Comparison of ENCODE assay signal across 15 cellular contexts in the genomic region with DNA sequence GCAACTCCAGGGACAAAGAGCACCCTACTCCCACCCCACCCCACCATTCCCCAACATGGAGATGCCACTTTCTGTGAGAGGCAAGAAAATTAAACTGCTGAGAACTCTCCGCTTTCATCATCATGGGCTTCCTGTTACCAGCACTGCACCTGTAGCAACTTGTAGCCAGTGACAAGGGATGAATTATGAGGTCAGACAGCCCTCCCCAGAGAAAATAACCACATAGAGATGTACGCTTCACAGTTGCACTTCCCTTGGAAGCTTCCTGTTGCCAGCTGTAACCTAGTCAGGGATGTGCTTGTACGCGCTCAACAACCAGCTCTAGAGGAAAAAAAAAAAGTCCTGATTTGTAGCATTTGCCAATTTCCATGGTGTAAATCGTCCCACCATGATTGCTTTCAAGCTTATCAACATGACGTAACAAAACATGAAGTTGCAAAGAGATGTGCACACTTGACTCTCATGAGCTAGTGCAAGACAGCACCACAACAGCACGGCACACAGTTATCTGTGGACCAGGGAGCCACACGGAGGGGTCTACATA.
"Had no signal": no experiment of that assay in that cellular context is flagged by ENCODE, and none has a peak within 500 bp of the region (broad histone marks: within the 10 kb centered on the region; RNA-seq: fewer than 3 reads in every experiment).

No MANE protein-coding gene starts in this region.

- H3K27ac ChIP-seq: dorsolateral prefrontal cortex, heart right ventricle, left lung, sigmoid colon had no signal

- H3K4me3 ChIP-seq: dorsolateral prefrontal cortex, heart right ventricle, left lung, sigmoid colon had no signal

- DNase-seq: activated CD4-positive, alpha-beta T cell treated with anti-CD3 and anti-CD28 coated beads, Interleukin-2, amount 50 U/mL, for 1 hour; activated CD4-positive, CD25-positive, alpha-beta regulatory T cell; activated CD8-positive, alpha-beta memory T cell treated with anti-CD3 and anti-CD28 coated beads, Interleukin-2, amount 10 ng/mL, durations not matched to agents 7 days and 5 days; activated gamma-delta T cell; activated T-cell treated with anti-CD3 and anti-CD28 coated beads, Interleukin-2, amount 50 U/mL, for 4 hours; dorsolateral prefrontal cortex; heart right ventricle; islet precursor cell; left lung; mesendoderm; nephron progenitor cell; sigmoid colon; stimulated activated CD4-positive, alpha-beta T cell treated with anti-CD3 and anti-CD28 coated beads, Interleukin-2, amount 100 ng/mL, for 48 hours; stimulated activated naive CD8-positive, alpha-beta T cell treated with anti-CD3 and anti-CD28 coated beads, Interleukin-15, Interleukin-2, amounts not matched to agents 100 U/mL and 50 U/mL, for 24 hours had no signal

- H3K9me3 ChIP-seq: left lung had no signal

- H3K36me3 ChIP-seq: heart right ventricle, left lung, sigmoid colon had no signal

- ATAC-seq: activated CD8-positive, alpha-beta memory T cell treated with anti-CD3 and anti-CD28 coated beads, Interleukin-2, amount 10 ng/mL, durations not matched to agents 7 days and 5 days; activated T-cell treated with anti-CD3 and anti-CD28 coated beads, Interleukin-2, amount 50 U/mL, for 4 hours; heart right ventricle; left lung; stimulated activated naive CD8-positive, alpha-beta T cell treated with anti-CD3 and anti-CD28 coated beads, Interleukin-15, Interleukin-2, amounts not matched to agents 100 U/mL and 50 U/mL, for 24 hours had no signal

- FAIRE-seq: frontal cortex had no signal

- H3K27me3 ChIP-seq: left lung had no signal

- H3K4me1 ChIP-seq: heart right ventricle, left lung, sigmoid colon had no signal
